In the genomic region with DNA sequence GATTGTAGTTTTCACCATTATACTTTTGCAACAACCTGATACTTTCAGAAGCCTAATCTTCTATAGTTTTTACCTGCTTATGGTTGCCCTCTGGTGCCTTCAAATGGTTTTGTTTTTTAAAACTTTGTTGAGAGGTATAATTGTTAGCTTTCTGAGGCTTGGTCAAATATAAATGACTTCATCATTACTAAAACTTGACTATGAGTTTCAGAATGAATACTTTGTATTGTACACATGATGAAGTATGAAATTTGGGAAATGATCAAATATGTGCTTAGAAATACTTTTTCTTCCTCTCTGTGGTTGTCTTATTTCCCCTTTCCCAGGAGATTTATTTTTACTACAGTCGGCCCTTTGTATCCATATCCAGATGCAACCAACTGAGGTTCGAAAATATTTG, we compare ENCODE assay signal across 10 cellular contexts.
A peak's percentile ranks its signal among the peaks of the same experiment; 100 is the strongest.
DNase-seq lines count a peak whose midpoint lies in the region; ATAC-seq and TF ChIP-seq lines count a peak whose summit lies in the region.
"Had no signal": no experiment of that assay in that cellular context is flagged by ENCODE, and none has a peak within 500 bp of the region (broad histone marks: within the 10 kb centered on the region; RNA-seq: fewer than 3 reads in every experiment).

No MANE protein-coding gene starts in this region.

- H3K36me3 ChIP-seq in osteoblast (ENCODE audit: insufficient read depth, low read length): no peaks in the 10 kb centered on the region
- no peaks in the 10 kb centered on the region for H3K36me3 ChIP-seq in MG63
- H3K36me3 ChIP-seq: SJSA1 had no signal

- peak; percentile 52 for ATAC-seq in HG02759 (IDR thresholded peaks at IDR 0.05; ENCODE audit: unreplicated experiment)

- H3K4me1 ChIP-seq in osteoblast (ENCODE audit: insufficient read depth, low read length): peaks cover 26% of the 10 kb centered on the region

- H2AFZ ChIP-seq in osteoblast (ENCODE audit: low read length): peak overlapping the region; percentile 60

- H3K27me3 ChIP-seq in osteoblast (ENCODE audit: insufficient read depth, low read length): no peaks in the 10 kb centered on the region
- H3K27me3 ChIP-seq in MG63: no peaks in the 10 kb centered on the region
- H3K27me3 ChIP-seq: SJSA1 had no signal

- H4K20me1 ChIP-seq in osteoblast (ENCODE audit: insufficient read depth, low read length): no peaks in the 10 kb centered on the region

- TF ChIP-seq CTCF in osteoblast (IDR thresholded peaks at IDR 0.05; ENCODE audit: extremely low read depth, low read depth, low read length): peak; percentile 36

- H3K27ac ChIP-seq in osteoblast (ENCODE audit: low read depth, low read length): peak overlapping the region; percentile 28
- H3K27ac ChIP-seq: 22Rv1 had no signal

- no peak overlapping the region for H3K4me3 ChIP-seq in osteoblast (ENCODE audit: insufficient read depth, low read length)
- no peak overlapping the region for H3K4me3 ChIP-seq in MG63
- H3K4me3 ChIP-seq: SJSA1 had no signal

- peak overlapping the region; percentile 39 for H3K4me2 ChIP-seq in osteoblast (ENCODE audit: insufficient read depth, low read length)

- in situ Hi-C loops in SK-MEL-5 (cut with HindIII; ENCODE audit: low pct_unique_long_range_greater_than_20kb, low sequenced_read_pairs): loop anchor here (25.0 kb wide), 1 partner anchor 151 kb away; a partner anchor contains a TSS

- H3K79me2 ChIP-seq in osteoblast (ENCODE audit: insufficient read depth, low read length): no peaks in the 10 kb centered on the region

- DNase-seq in DMS 273 (lab: John Stamatoyannopoulos, UW; ENCODE audit: unreplicated experiment) (peak; percentile 24), DMS 273 treated with DMSO at 0.1 percent for 48 hours (lab: John Stamatoyannopoulos, UW) (no peak), SK-MEL-5 (ENCODE audit: low read depth, low spot score) (peak; percentile 53), osteoblast (ENCODE audit: insufficient read length, low spot score, missing footprints) (peak; percentile 84), NCI-H128 (lab: John Stamatoyannopoulos, UW; ENCODE audit: unreplicated experiment) (no peak), MG63 (no peak)
- DNase-seq in stimulated activated CD4-positive, alpha-beta T cell treated with anti-CD3 and anti-CD28 coated beads, Interleukin-2, amount 100 ng/mL, for 24 hours: no peak

- H3K9me3 ChIP-seq in osteoblast (ENCODE audit: low read depth, low read length): peaks cover 3% of the 10 kb centered on the region
- no peaks in the 10 kb centered on the region for H3K9me3 ChIP-seq in MG63

Comparison
In these comparisons a context has a peak if more than half of its experiments do, and no peak if none do; other contexts are left out.
1. DNase-seq: peak in DMS 273 (single experiment), SK-MEL-5 (single experiment) and osteoblast (single experiment); none in DMS 273 treated with DMSO at 0.1 percent for 48 hours (single experiment), stimulated activated CD4-positive, alpha-beta T cell treated with anti-CD3 and anti-CD28 coated beads, Interleukin-2, amount 100 ng/mL, for 24 hours (0 of 2), NCI-H128 (single experiment) and MG63 (single experiment).